22 cellular contexts compared by ENCODE assay signal in the genomic region with DNA sequence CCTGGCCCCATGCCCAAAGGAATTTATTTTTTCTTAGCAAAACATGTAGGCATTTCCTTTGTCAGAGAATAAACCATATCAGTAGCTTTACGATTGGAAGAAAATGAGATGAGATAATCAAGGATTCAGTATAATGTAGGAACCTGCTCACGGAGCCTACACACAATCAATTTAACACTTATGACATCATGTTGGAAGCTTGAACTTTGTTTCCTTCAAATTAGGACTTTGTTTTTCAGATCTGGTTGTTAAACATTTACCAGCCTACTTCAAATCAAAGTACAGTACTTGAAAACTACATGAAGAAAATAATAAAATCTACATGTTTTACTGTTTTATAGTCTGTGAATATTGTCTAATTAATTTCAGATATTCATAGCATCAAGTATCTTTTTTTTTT.
DNase-seq lines count a peak whose midpoint lies in the region; ATAC-seq, FAIRE-seq and TF ChIP-seq lines count a peak whose summit lies in the region.
"Had no signal": no experiment of that assay in that cellular context is flagged by ENCODE, and none has a peak within 500 bp of the region (broad histone marks: within the 10 kb centered on the region; RNA-seq: fewer than 3 reads in every experiment).

No MANE protein-coding gene starts in this region.

- no peak overlapping the region for H3K9ac ChIP-seq in liver (ENCODE audit: low read depth in 1 of 2, low read length in 2 of 2)
- no peak overlapping the region for H3K9ac ChIP-seq in HepG2 (ENCODE audit: insufficient read depth, low read depth, low read length)
- H3K9ac ChIP-seq: BLaER1 treated with 17β-estradiol and CSF1 and Interleukin-3, amounts not matched to agents 10 nM and 100 nM had no signal

- 35% methylated on average over 2 of the region's 2 CpGs for WGBS in liver
- 11% methylated on average over 2 of the region's 2 CpGs for WGBS in HepG2 (ENCODE audit: low lambda C conversion rate)
- 11 to 67% methylated on average over 2 of the region's 2 CpGs for WGBS in sigmoid colon, 2 donors

- intact Hi-C loops in HepG2 (cut with micrococcal nuclease; ENCODE audit: unreplicated experiment) = no loop called here
- intact Hi-C loops in sigmoid colon (cut with DNase I) = no loop called here

- TF ChIP-seq CTCF in liver (IDR thresholded peaks at IDR 0.05; ENCODE audit: low read depth, low read length, missing input control) (no peak), HepG2 (CRISPR knock-in tag; IDR thresholded peaks at IDR 0.05) (no peak), sigmoid colon (IDR thresholded peaks at IDR 0.05) (no peak)

- no peak for FAIRE-seq in HepG2 (lab: Jason Lieb, UNC)
- FAIRE-seq: A549, D721Med, G401.6, GM12891, GM19239 had no signal

- H3K27ac ChIP-seq in liver (ENCODE audit: low read depth in 1 of 2, low read length in 2 of 2) (no peak overlapping the region), HepG2 (ENCODE audit: extremely low read length, insufficient read depth, low read length) (no peak overlapping the region), sigmoid colon (no peak overlapping the region)
- H3K27ac ChIP-seq: 22Rv1; A549; BLaER1 treated with 17β-estradiol and CSF1 and Interleukin-3, amounts not matched to agents 10 nM and 100 nM; C4-2B had no signal

- H3K9me3 ChIP-seq in liver (ENCODE audit: control insufficient read depth in 4 of 4, low read length in 3 of 4) (no peaks in the 10 kb centered on the region), HepG2 (ENCODE audit: low read length) (peaks cover 4% of the 10 kb centered on the region; the same call in 1 of the 2 replicates), sigmoid colon (no peaks in the 10 kb centered on the region)
- H3K9me3 ChIP-seq: A549; BLaER1 treated with 17β-estradiol and CSF1 and Interleukin-3, amounts not matched to agents 10 nM and 100 nM; Caco-2 had no signal

- no peak overlapping the region for H2AFZ ChIP-seq in HepG2 (ENCODE audit: low read length)

- CTCF ChIA-PET in HepG2 (lab: Yijun Ruan, JAX; ENCODE audit: low intra/inter-chr PET ratio, low total read pairs) = no interaction called here

- H3K4me2 ChIP-seq in HepG2 (ENCODE audit: low read depth, low read length) = no peak overlapping the region
- H3K4me2 ChIP-seq: A549; BLaER1 treated with 17β-estradiol and CSF1 and Interleukin-3, amounts not matched to agents 10 nM and 100 nM had no signal

- no peaks in the 10 kb centered on the region for H4K20me1 ChIP-seq in HepG2 (ENCODE audit: insufficient read depth, low read length)
- H4K20me1 ChIP-seq: BLaER1 treated with 17β-estradiol and CSF1 and Interleukin-3, amounts not matched to agents 10 nM and 100 nM had no signal

- TF ChIP-seq RAD21 in liver (IDR thresholded peaks at IDR 0.05) (no peak), HepG2 (CRISPR knock-in tag; IDR thresholded peaks at IDR 0.05) (no peak)

- DNase-seq in HepG2 (ENCODE audit: low spot score) (no peak), left lobe of liver (ENCODE audit: low spot score) (no peak), renal cortical epithelial cell (ENCODE audit: low read depth) (peak; percentile 2), SIG-M5 treated with dmso at 0.1 percent for 504 hours (lab: John Stamatoyannopoulos, UW; ENCODE audit: unreplicated experiment) (no peak), sigmoid colon (no peak)
- no peak for DNase-seq in NK-92 treated with Interleukin-12 subunit alpha and Interleukin-12 subunit beta, amount 100 ng/mL, for 24 hours (lab: John Stamatoyannopoulos, UW)
- DNase-seq: AML-193; Caco-2; Calu3; CD4-positive, alpha-beta T cell; CD8-positive, alpha-beta T cell; DMS79 treated with DMSO at 0.1 percent for 48 hours; GF-D8 had no signal

- ATAC-seq in HepG2 (no peak), left lobe of liver (peak; percentile 37)
- ATAC-seq: A549; CD8-positive, alpha-beta T cell had no signal

- BruUV-seq in HepG2 (replicated peaks; lab: Mats Ljungman, UMichigan) = no TSS peak

- H3K4me1 ChIP-seq in liver (ENCODE audit: control insufficient read depth in 4 of 4, insufficient read depth in 4 of 4, low read length in 3 of 4) = peaks cover 0 to 5% (median 2%) of the 10 kb centered on the region in 4 donors
- H3K4me1 ChIP-seq in HepG2 (ENCODE audit: insufficient read depth, low read length) = no peaks in the 10 kb centered on the region
- H3K4me1 ChIP-seq in sigmoid colon = no peaks in the 10 kb centered on the region
- H3K4me1 ChIP-seq: A549; BLaER1 treated with 17β-estradiol and CSF1 and Interleukin-3, amounts not matched to agents 10 nM and 100 nM; Caco-2 had no signal

- no peaks in the 10 kb centered on the region for H3K36me3 ChIP-seq in liver (ENCODE audit: control insufficient read depth in 4 of 4, insufficient read depth in 3 of 4, low read depth in 1 of 4, low read length in 3 of 4)
- no peaks in the 10 kb centered on the region for H3K36me3 ChIP-seq in HepG2 (replicated peaks in 1 of 2; ENCODE audit: control insufficient read depth in 1 of 2, insufficient read depth in 2 of 2, low read length in 2 of 2)
- H3K36me3 ChIP-seq in sigmoid colon = no peaks in the 10 kb centered on the region
- H3K36me3 ChIP-seq: BLaER1 treated with 17β-estradiol and CSF1 and Interleukin-3, amounts not matched to agents 10 nM and 100 nM had no signal

- H3K79me2 ChIP-seq in HepG2 (ENCODE audit: insufficient read depth, low read length) = no peaks in the 10 kb centered on the region

- H3K4me3 ChIP-seq in liver (ENCODE audit: low read depth in 1 of 3, low read length in 3 of 3) = no peak overlapping the region
- no peak overlapping the region for H3K4me3 ChIP-seq in HepG2 (replicated peaks in 1 of 3; ENCODE audit: insufficient read depth in 1 of 3, low read depth in 2 of 3, low read length in 3 of 3)
- H3K4me3 ChIP-seq in sigmoid colon = no peak overlapping the region
- H3K4me3 ChIP-seq: A549; BLaER1 treated with 17β-estradiol and CSF1 and Interleukin-3, amounts not matched to agents 10 nM and 100 nM had no signal

- TF ChIP-seq EP300 in HepG2 (IDR thresholded peaks at IDR 0.05; ENCODE audit: low read depth in 2 of 2, low read length in 2 of 2) = no peak
- TF ChIP-seq EP300 in HepG2 (CRISPR knock-in tag; IDR thresholded peaks at IDR 0.05; ENCODE audit: borderline replicate concordance) = no peak
- no peak for TF ChIP-seq EP300 in sigmoid colon (IDR thresholded peaks at IDR 0.05)

- POLR2A ChIA-PET in HepG2 (lab: Yijun Ruan, JAX) = no interaction called here

- TF ChIP-seq POLR2A in HepG2 (IDR thresholded peaks at IDR 0.05; ENCODE audit: insufficient read depth in 1 of 2, low read depth in 2 of 2, low read length in 2 of 2) = no peak
- no peak for TF ChIP-seq POLR2A in sigmoid colon (IDR thresholded peaks at IDR 0.05)

- H3K27me3 ChIP-seq in liver (ENCODE audit: control insufficient read depth in 4 of 4, insufficient read depth in 4 of 4, low read length in 3 of 4) = no peaks in the 10 kb centered on the region
- no peaks in the 10 kb centered on the region for H3K27me3 ChIP-seq in HepG2 (ENCODE audit: control insufficient read depth in 1 of 2, insufficient read depth in 2 of 2, low read length in 2 of 2)
- H3K27me3 ChIP-seq in sigmoid colon = no peaks in the 10 kb centered on the region
- H3K27me3 ChIP-seq: BLaER1 treated with 17β-estradiol and CSF1 and Interleukin-3, amounts not matched to agents 10 nM and 100 nM had no signal

- in situ Hi-C loops in HepG2 (cut with HindIII; ENCODE audit: extremely low pct_ligation_motif_present, low pct_unique_long_range_greater_than_20kb) = no loop called here

TF ChIP-seq in liver, 16 proteins besides CTCF, POLR2A, EP300 and RAD21:
- TF ChIP-seq HNF4A (conservative IDR thresholded peaks at IDR 0.05) (peak; percentile 26 to 54), YY1 (IDR thresholded peaks at IDR 0.05) (no peak)

TF ChIP-seq in HepG2, 621 proteins besides CTCF, POLR2A, EP300 and RAD21 (continues in another document):
- TF ChIP-seq, protein P1, sequence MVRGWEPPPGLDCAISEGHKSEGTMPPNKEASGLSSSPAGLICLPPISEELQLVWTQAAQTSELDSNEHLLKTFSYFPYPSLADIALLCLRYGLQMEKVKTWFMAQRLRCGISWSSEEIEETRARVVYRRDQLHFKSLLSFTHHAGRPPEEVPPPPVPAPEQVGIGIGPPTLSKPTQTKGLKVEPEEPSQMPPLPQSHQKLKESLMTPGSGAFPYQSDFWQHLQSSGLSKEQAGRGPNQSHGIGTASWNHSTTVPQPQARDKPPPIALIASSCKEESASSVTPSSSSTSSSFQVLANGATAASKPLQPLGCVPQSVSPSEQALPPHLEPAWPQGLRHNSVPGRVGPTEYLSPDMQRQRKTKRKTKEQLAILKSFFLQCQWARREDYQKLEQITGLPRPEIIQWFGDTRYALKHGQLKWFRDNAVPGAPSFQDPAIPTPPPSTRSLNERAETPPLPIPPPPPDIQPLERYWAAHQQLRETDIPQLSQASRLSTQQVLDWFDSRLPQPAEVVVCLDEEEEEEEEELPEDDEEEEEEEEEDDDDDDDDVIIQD (CRISPR knock-in tag; IDR thresholded peaks at IDR 0.05; ENCODE audit: low read depth) = no peak
- TF ChIP-seq, protein P2, sequence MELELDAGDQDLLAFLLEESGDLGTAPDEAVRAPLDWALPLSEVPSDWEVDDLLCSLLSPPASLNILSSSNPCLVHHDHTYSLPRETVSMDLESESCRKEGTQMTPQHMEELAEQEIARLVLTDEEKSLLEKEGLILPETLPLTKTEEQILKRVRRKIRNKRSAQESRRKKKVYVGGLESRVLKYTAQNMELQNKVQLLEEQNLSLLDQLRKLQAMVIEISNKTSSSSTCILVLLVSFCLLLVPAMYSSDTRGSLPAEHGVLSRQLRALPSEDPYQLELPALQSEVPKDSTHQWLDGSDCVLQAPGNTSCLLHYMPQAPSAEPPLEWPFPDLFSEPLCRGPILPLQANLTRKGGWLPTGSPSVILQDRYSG (CRISPR knock-in tag; IDR thresholded peaks at IDR 0.05) = no peak
- TF ChIP-seq ZNF678 (CRISPR knock-in tag; IDR thresholded peaks at IDR 0.05) = no peak
- TF ChIP-seq, protein P3, sequence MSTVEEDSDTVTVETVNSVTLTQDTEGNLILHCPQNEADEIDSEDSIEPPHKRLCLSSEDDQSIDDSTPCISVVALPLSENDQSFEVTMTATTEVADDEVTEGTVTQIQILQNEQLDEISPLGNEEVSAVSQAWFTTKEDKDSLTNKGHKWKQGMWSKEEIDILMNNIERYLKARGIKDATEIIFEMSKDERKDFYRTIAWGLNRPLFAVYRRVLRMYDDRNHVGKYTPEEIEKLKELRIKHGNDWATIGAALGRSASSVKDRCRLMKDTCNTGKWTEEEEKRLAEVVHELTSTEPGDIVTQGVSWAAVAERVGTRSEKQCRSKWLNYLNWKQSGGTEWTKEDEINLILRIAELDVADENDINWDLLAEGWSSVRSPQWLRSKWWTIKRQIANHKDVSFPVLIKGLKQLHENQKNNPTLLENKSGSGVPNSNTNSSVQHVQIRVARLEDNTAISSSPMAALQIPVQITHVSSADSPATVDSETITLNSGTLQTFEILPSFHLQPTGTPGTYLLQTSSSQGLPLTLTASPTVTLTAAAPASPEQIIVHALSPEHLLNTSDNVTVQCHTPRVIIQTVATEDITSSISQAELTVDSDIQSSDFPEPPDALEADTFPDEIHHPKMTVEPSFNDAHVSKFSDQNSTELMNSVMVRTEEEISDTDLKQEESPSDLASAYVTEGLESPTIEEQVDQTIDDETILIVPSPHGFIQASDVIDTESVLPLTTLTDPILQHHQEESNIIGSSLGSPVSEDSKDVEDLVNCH (CRISPR knock-in tag; IDR thresholded peaks at IDR 0.05) = no peak
- no peak for TF ChIP-seq ZNF724P (CRISPR knock-in tag; IDR thresholded peaks at IDR 0.05; ENCODE audit: borderline replicate concordance)
- no peak for TF ChIP-seq STAT5B (CRISPR knock-in tag; IDR thresholded peaks at IDR 0.05)
- no peak for TF ChIP-seq ZMYM3 (CRISPR knock-in tag; IDR thresholded peaks at IDR 0.05)
